Comparison of ENCODE assay signal across 29 cellular contexts in genomic region chrX:120301497-120301896, GRCh38.
"Had no signal": no experiment of that assay in that cellular context is flagged by ENCODE, and none has a peak within 500 bp of the region (broad histone marks: within the 10 kb centered on the region; RNA-seq: fewer than 3 reads in every experiment).

No MANE protein-coding gene starts in this region.

- H3K4me3 ChIP-seq: adrenal gland, body of pancreas, cardiac muscle cell, colonic mucosa, left ventricle myocardium inferior, lung, mucosa of descending colon, pancreas, prostate gland, skin epidermis, thoracic aorta had no signal

- H3K36me3 ChIP-seq: adrenal gland, cardiac muscle cell, colonic mucosa, left ventricle myocardium inferior, pancreas, prostate gland, thoracic aorta had no signal

- H3K27me3 ChIP-seq: adrenal gland, body of pancreas, cardiac muscle cell, colonic mucosa had no signal

- ATAC-seq: body of pancreas, mucosa of descending colon, sciatic nerve had no signal

- H3K27ac ChIP-seq: adrenal gland, body of pancreas, cardiac muscle cell, colonic mucosa, left ventricle myocardium inferior, pancreas, prostate gland, skin epidermis, thoracic aorta had no signal

- FAIRE-seq: frontal cortex, pancreas, urothelium cell line had no signal

- DNase-seq: activated CD4-positive, alpha-beta memory T cell treated with anti-CD3 and anti-CD28 coated beads for 36 hours; activated CD4-positive, alpha-beta T cell treated with anti-CD3 and anti-CD28 coated beads, Interleukin-2, amount 10 ng/mL, durations not matched to agents 24 days and 14 days; activated CD4-positive, CD25-positive, alpha-beta regulatory T cell treated with anti-CD3 and anti-CD28 coated beads, Interleukin-2, amount 50 U/mL, for 72 hours; activated CD8-positive, alpha-beta memory T cell treated with anti-CD3 and anti-CD28 coated beads, Interleukin-2, amount 50 U/mL, for 4 hours; activated effector memory CD4-positive, alpha-beta T cell treated with anti-CD3 and anti-CD28 coated beads, Interleukin-2, amount 50 U/mL, for 16 hours; activated naive CD4-positive, alpha-beta T cell treated with anti-CD3 and anti-CD28 coated beads for 36 hours; activated naive CD8-positive, alpha-beta T cell treated with anti-CD3 and anti-CD28 coated beads for 36 hours; activated T-cell treated with anti-CD3 and anti-CD28 coated beads, Interleukin-2, amount 50 U/mL, for 1 hour; adrenal gland; aorta; body of pancreas; cerebellar nuclear complex; colonic mucosa; effector memory CD4-positive, alpha-beta T cell; left ventricle myocardium inferior; mucosa of descending colon; pancreas; retina; stimulated activated CD4-positive, alpha-beta T cell treated with anti-CD3 and anti-CD28 coated beads, Interleukin-12 subunit alpha, Interleukin-12 subunit beta, amount 100 ng/mL, for 4 hours; stimulated activated CD4-positive, alpha-beta T cell treated with anti-CD3 and anti-CD28 coated beads, Interleukin-4, amount 100 ng/mL, for 1 hour; trophoblast cell had no signal

- H3K4me1 ChIP-seq: adrenal gland, colonic mucosa, left ventricle myocardium inferior, pancreas, prostate gland had no signal

- H3K9me3 ChIP-seq: adrenal gland, body of pancreas, colonic mucosa, left ventricle myocardium inferior, mucosa of descending colon, pancreas, prostate gland, thoracic aorta had no signal
